In the genomic region with DNA sequence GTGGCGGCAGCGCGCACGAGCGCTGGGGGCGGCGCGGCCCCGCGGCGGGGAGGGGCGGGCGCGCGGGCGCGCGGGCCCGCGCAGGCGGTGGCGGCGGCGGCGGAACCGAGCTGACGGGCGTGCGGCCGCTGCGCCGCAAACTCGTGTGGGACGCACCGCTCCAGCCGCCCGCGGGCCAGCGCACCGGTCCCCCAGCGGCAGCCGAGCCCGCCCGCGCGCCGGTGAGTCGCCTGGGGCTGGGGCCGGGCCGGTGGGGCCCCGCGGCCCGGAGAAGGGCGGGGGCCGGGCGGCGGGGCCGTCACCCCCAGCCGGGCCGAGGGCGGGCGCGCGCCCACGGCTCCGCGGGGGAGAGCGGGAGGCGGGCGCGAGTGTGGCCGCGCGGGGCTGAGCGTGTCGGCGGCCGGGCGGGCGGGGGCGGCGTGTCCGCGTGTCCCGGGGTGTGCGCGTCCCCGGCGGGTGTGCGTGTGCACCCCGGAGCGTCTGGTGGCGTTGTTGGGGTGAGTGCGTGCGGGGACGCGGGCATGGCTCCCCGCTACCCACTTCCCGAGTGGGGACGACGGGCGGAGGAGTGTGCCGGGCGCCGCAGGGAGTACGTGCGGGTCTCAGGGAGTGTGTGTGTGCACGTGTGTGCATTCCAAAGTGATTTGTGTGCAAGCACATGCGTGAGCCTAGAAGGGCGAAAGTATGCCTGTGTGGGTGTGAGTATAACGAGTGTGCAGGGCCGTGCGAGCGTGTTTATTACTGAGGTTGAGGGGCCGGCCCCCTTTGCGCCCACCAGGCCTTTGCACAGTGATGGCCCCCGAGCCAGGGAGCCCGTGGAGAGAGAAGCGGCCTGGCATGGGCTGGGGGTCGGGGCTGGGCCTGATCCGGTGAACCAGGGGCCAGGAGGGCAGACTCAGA, we compare ENCODE assay signal across 8 cellular contexts. TPM values are rescaled to one million over a fixed set of nuclear protein-coding genes. Genes with fewer than 3 reads are reported as not detected.
DNase-seq lines count a peak whose midpoint lies in the region; ATAC-seq and TF ChIP-seq lines count a peak whose summit lies in the region.

A gene (plus strand): TSS at position 85 of the 900 bp plus-strand sequence. CDS start 44,016 bp downstream, outside the sequence.

- no peaks in the 10 kb centered on the region for H3K36me3 ChIP-seq in KOPT-K1 (ENCODE audit: insufficient read depth, low read length)

- peak within 1 kb of the TSS; percentile 96 for H3K4me3 ChIP-seq in GM08714 (ENCODE audit: low read length)
- peak within 1 kb of the TSS; percentile 91 for H3K4me3 ChIP-seq in fibroblast of pulmonary artery (replicated peaks; ENCODE audit: low read depth, low read length)

- H3K27ac Mint-ChIP-seq in activated T-cell treated with anti-CD3 and anti-CD28 coated beads, Interleukin-2, amount 50 U/mL, for 72 hours, result peak within 1 kb of the TSS; percentile 60
- H3K27ac Mint-ChIP-seq in nephron progenitor cell, result peak within 1 kb of the TSS; percentile 80

- H3K4me1 Mint-ChIP-seq in activated T-cell treated with anti-CD3 and anti-CD28 coated beads, Interleukin-2, amount 50 U/mL, for 72 hours (ENCODE audit: low read depth), result peaks cover 78% of the 10 kb centered on the region
- H3K4me1 Mint-ChIP-seq in nephron progenitor cell, result peaks cover 78% of the 10 kb centered on the region

- H3K27me3 Mint-ChIP-seq in activated T-cell treated with anti-CD3 and anti-CD28 coated beads, Interleukin-2, amount 50 U/mL, for 72 hours (ENCODE audit: low read depth), result peaks cover 61% of the 10 kb centered on the region
- peaks cover 3% of the 10 kb centered on the region for H3K27me3 Mint-ChIP-seq in nephron progenitor cell (ENCODE audit: low read depth, poor library complexity)

- no peak for TF ChIP-seq CTCF in fibroblast of pulmonary artery (IDR thresholded peaks at IDR 0.05; ENCODE audit: low read length, missing control alignments)
- TF ChIP-seq CTCF in nephron progenitor cell (IDR thresholded peaks at IDR 0.05), result no peak

- H3K4me3 Mint-ChIP-seq in activated T-cell treated with anti-CD3 and anti-CD28 coated beads, Interleukin-2, amount 50 U/mL, for 72 hours, result peak within 1 kb of the TSS; percentile 88 to 96
- H3K4me3 Mint-ChIP-seq in nephron progenitor cell, result peak within 1 kb of the TSS; percentile 98

- DNase-seq in activated T-cell treated with anti-CD3 and anti-CD28 coated beads, Interleukin-2, amount 50 U/mL, for 72 hours, result peak; percentile 40 to 47
- no peak for DNase-seq in fibroblast of pulmonary artery (ENCODE audit: low read depth)
- DNase-seq in nephron progenitor cell, result peak; percentile 60
- DNase-seq in NCI-H146 treated with DMSO at 0.1 percent for 48 hours (lab: John Stamatoyannopoulos, UW; ENCODE audit: unreplicated experiment), result no peak

- peaks cover 1 to 2% of the 10 kb centered on the region in 2 donors for H3K36me3 Mint-ChIP-seq in activated T-cell treated with anti-CD3 and anti-CD28 coated beads, Interleukin-2, amount 50 U/mL, for 72 hours (ENCODE audit: insufficient read depth in 2 of 2)
- H3K36me3 Mint-ChIP-seq in nephron progenitor cell (ENCODE audit: low read depth), result no peaks in the 10 kb centered on the region

- peak within 1 kb of the TSS; percentile 25 for H3K27ac ChIP-seq in KOPT-K1 (ENCODE audit: low read depth, low read length, poor library complexity, severe bottlenecking)

- H3K9me3 ChIP-seq in KOPT-K1 (ENCODE audit: insufficient read depth, low read length, poor library complexity, severe bottlenecking), result no peaks in the 10 kb centered on the region

- peak; percentile 35 to 49 for ATAC-seq in activated T-cell treated with anti-CD3 and anti-CD28 coated beads, Interleukin-2, amount 50 U/mL, for 72 hours (replicated peaks in 1 of 2)
- ATAC-seq in GM18519 (IDR thresholded peaks at IDR 0.05; ENCODE audit: low FRiP score, unreplicated experiment) (no peak), GM19455 (IDR thresholded peaks at IDR 0.05; ENCODE audit: unreplicated experiment) (no peak)

- no peaks in the 10 kb centered on the region for H3K9me3 Mint-ChIP-seq in activated T-cell treated with anti-CD3 and anti-CD28 coated beads, Interleukin-2, amount 50 U/mL, for 72 hours
- H3K9me3 Mint-ChIP-seq in nephron progenitor cell, result no peaks in the 10 kb centered on the region

RNA-seq across cellular contexts. Expression of the gene that starts here (rescaled TPM):
- 1 to 10 TPM; 8.1 to 8.5 TPM for total RNA-seq in activated T-cell treated with anti-CD3 and anti-CD28 coated beads, Interleukin-2, amount 50 U/mL, for 72 hours

Comparison
In these comparisons a context has a peak if more than half of its experiments do, and no peak if none do; other contexts are left out.
1. ATAC-seq: peak in activated T-cell treated with anti-CD3 and anti-CD28 coated beads, Interleukin-2, amount 50 U/mL, for 72 hours (2 of 2); none in GM18519 (single experiment) and GM19455 (single experiment).
2. DNase-seq: peak in activated T-cell treated with anti-CD3 and anti-CD28 coated beads, Interleukin-2, amount 50 U/mL, for 72 hours (2 of 2) and nephron progenitor cell (single experiment); none in fibroblast of pulmonary artery (single experiment) and NCI-H146 treated with DMSO at 0.1 percent for 48 hours (single experiment).